8 cellular contexts compared by ENCODE assay signal in the genomic region with DNA sequence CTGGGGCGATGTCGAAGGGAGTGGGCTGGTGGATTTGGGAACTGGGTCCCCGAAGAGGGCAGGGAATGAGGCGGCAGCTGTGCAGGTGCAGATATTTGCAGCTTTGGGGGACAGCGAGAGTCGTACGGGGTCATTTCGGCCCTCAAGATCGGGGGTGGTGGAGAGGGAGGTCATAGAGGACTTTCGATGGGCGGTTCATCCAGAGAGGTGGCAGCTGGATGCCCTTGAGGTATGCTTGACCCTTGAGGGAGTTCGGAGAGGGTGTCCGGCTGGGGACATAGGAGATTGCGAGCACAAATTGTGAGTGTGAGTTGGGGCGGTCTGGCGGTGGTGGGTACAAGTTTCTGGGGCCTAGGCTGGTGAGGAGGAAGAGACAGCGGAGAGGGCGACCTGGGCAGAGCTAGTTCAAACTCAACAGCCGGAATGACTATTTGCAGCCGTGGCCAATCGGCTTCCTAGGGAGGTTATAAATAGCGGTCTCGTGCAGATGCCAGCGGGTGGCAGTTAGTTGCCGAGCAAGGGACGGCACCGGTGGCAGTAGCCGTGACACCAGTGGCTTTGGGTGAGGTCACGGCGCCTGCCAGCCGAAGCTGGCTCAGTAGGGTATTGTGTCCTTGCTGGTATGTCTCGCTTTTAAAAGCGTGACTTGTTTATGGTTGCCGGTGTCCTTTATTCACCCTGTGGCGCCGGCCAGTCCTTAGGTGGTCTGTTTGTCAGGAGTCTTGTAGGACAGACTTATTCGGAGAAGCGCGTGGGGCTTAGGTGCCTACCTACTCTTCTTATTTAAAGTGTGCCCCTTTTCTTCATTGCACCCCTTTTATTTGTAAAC. TPM values are rescaled to one million over a fixed set of nuclear protein-coding genes. Genes with fewer than 3 reads are reported as not detected.
DNase-seq lines count a peak whose midpoint lies in the region; ATAC-seq, FAIRE-seq and TF ChIP-seq lines count a peak whose summit lies in the region.

No MANE protein-coding gene starts in this region.

- H3K9me3 ChIP-seq in pancreas (no peaks in the 10 kb centered on the region), transverse colon (no peaks in the 10 kb centered on the region)

- H3K27me3 ChIP-seq in pancreas, result no peaks in the 10 kb centered on the region
- no peaks in the 10 kb centered on the region for H3K27me3 ChIP-seq in transverse colon

- ATAC-seq in GM21786 (IDR thresholded peaks at IDR 0.05; ENCODE audit: unreplicated experiment), result peak; percentile 60
- peak; percentile 81 to 87 (median 84) for ATAC-seq in pancreas

- TF ChIP-seq EP300 in transverse colon (IDR thresholded peaks at IDR 0.05; ENCODE audit: low read depth), result no peak

- TF ChIP-seq CTCF in pancreas (IDR thresholded peaks at IDR 0.05), result no peak
- TF ChIP-seq CTCF in transverse colon (IDR thresholded peaks at IDR 0.05), result no peak

- intact Hi-C loops in head of caudate nucleus (cut with DNase I), result loop anchor here (5.0 kb wide), 1 partner anchor 46 kb away; the partner anchor contains the start of gene PAIP1
- intact Hi-C loops in pancreas (cut with DNase I), result no loop called here
- intact Hi-C loops in transverse colon (cut with DNase I; ENCODE audit: low total_unique reads), result loop anchor here (10.0 kb wide), 1 partner anchor 49 kb away; the partner anchor contains the start of gene PAIP1

- peak; percentile 53 for TF ChIP-seq POLR2A in transverse colon (IDR thresholded peaks at IDR 0.05)

- H3K36me3 ChIP-seq in pancreas, result no peaks in the 10 kb centered on the region
- H3K36me3 ChIP-seq in transverse colon, result no peaks in the 10 kb centered on the region

- FAIRE-seq in pancreas (lab: Jason Lieb, UNC), result no peak

- in situ Hi-C loops in transverse colon (cut with MboI; ENCODE audit: low pct_ligation_motif_present in 1 of 4, low pct_unique_long_range_greater_than_20kb in 1 of 4, low sequenced_read_pairs in 3 of 4), result no loop called here

- H3K27ac ChIP-seq in pancreas, result peak overlapping the region; percentile 84 to 91 (median 88)
- peak overlapping the region; percentile 88 to 93 (median 90) for H3K27ac ChIP-seq in transverse colon

- 2% methylated on average over 39 of the region's 39 CpGs for WGBS in pancreas, 2 donors
- WGBS in transverse colon (ENCODE audit: low coverage in 1 of 2), 2 donors, result 0 to 11% methylated on average over 9 to 38 of the region's 39 CpGs

- DNase-seq in Daoy (ENCODE audit: low read depth) (peak; percentile 4), LHCN-M2 (ENCODE audit: low read depth) (peak; percentile 72), SK-N-DZ (ENCODE audit: low spot score) (peak; percentile 64), head of caudate nucleus (peak; percentile 42 to 86 (median 71)), pancreas (peak; percentile 75 to 90 (median 78)), transverse colon (peak; percentile 78)
- peak; percentile 67 for DNase-seq in activated naive CD4-positive, alpha-beta T cell treated with anti-CD3 and anti-CD28 coated beads, Interleukin-2, amount 50 U/mL, for 16 hours

- H3K4me1 ChIP-seq in pancreas (peaks cover 8 to 16% (median 14%) of the 10 kb centered on the region in 3 donors), transverse colon (peaks cover 0 to 27% (median 13%) of the 10 kb centered on the region in 4 donors)

- H3K4me3 ChIP-seq in pancreas, result peak overlapping the region; percentile 62 to 83 (median 69)
- peak overlapping the region; percentile 78 to 92 (median 81) for H3K4me3 ChIP-seq in transverse colon

RNA-seq across cellular contexts. Expression of gene NNT, which starts 0.8 kb away (rescaled TPM):
- 16.1 and 17.2 TPM in 2 replicates for total RNA-seq in Daoy (2014; rRNA removed; shearing (Covaris generic))
- 70.3 and 92.1 TPM in 2 replicates for total RNA-seq in LHCN-M2 (2014; rRNA removed)
- 31.4 TPM for polyA plus RNA-seq in LHCN-M2 (2012)
- 84.4 and 89.5 TPM in 2 replicates for polyA plus RNA-seq in SK-N-DZ (2014; cell fraction: cytosol; rRNA removed)
- polyA plus RNA-seq in SK-N-DZ (2014; cell fraction: nucleus; rRNA removed), result 52.0 and 89.0 TPM in 2 replicates
- total RNA-seq in pancreas, result 10 to 100 TPM; 27.1 to 48.0 (median 36.1) TPM
- 10 to 100 TPM in 1 of 2 donors, 1 to 10 TPM in 1; 6.1 to 13.3 TPM for polyA plus RNA-seq in pancreas
- 10 to 100 TPM; 21.9 to 93.0 (median 48.8) TPM for total RNA-seq in transverse colon

RNA-seq across cellular contexts. Expression of gene PAIP1, which starts 46.9 kb away (rescaled TPM):
- 109 and 131 TPM in 2 replicates for total RNA-seq in Daoy (2014; rRNA removed; shearing (Covaris generic))
- total RNA-seq in LHCN-M2 (2014; rRNA removed) (129 and 135 TPM in 2 replicates), pancreas (10 to 100 TPM; 22.4 to 43.9 (median 30.6) TPM), transverse colon (10 to 100 TPM; 17.1 to 61.4 (median 46.3) TPM)
- 53.1 TPM for polyA plus RNA-seq in LHCN-M2 (2012)
- polyA plus RNA-seq in SK-N-DZ (2014; cell fraction: cytosol; rRNA removed), result 151 and 177 TPM in 2 replicates
- polyA plus RNA-seq in SK-N-DZ (2014; cell fraction: nucleus; rRNA removed), result 124 and 129 TPM in 2 replicates
- polyA plus RNA-seq in pancreas, result 10 to 100 TPM; 22.9 to 29.9 TPM

Comparison
In these comparisons a context has a peak if more than half of its experiments do, and no peak if none do; other contexts are left out.
1. Peak in every context shown above with its lines: DNase-seq, ATAC-seq, H3K4me3 ChIP-seq and H3K27ac ChIP-seq.
2. DNase-seq: peak in every context shown above with its lines; median percentile 78 in pancreas; 78 in transverse colon; 72 in LHCN-M2; 71 in head of caudate nucleus; 67 in activated naive CD4-positive, alpha-beta T cell treated with anti-CD3 and anti-CD28 coated beads, Interleukin-2, amount 50 U/mL, for 16 hours; 64 in SK-N-DZ; 4 in Daoy.
3. intact Hi-C loops: an anchor here in head of caudate nucleus (5.0 kb wide) and transverse colon (10.0 kb wide); none called in pancreas.